10 cellular contexts compared by ENCODE assay signal in genomic region chr15:63250312-63250965, GRCh38. TPM values are rescaled to one million over a fixed set of nuclear protein-coding genes. Genes with fewer than 3 reads are reported as not detected.
DNase-seq lines count a peak whose midpoint lies in the region; ATAC-seq and TF ChIP-seq lines count a peak whose summit lies in the region.
"Had no signal": no experiment of that assay in that cellular context is flagged by ENCODE, and none has a peak within 500 bp of the region (broad histone marks: within the 10 kb centered on the region; RNA-seq: fewer than 3 reads in every experiment).

No MANE protein-coding gene starts in this region.

- H3K4me3 ChIP-seq in ACC112 (ENCODE audit: low read depth, low read length) (peak overlapping the region; percentile 13; the same call in 1 of the 2 replicates), adipocyte (ENCODE audit: low read length) (no peak overlapping the region), hepatocyte (no peak overlapping the region)
- H3K4me3 ChIP-seq: heart right ventricle had no signal

- H3K9me3 ChIP-seq in adipocyte (ENCODE audit: control insufficient read depth, low read length) (no peaks in the 10 kb centered on the region), hepatocyte (ENCODE audit: low read depth) (no peaks in the 10 kb centered on the region)
- H3K9me3 ChIP-seq: heart right ventricle had no signal

- H3K9me2 ChIP-seq in hepatocyte (replicated peaks; ENCODE audit: insufficient read depth) = no peaks in the 10 kb centered on the region

- no peak for TF ChIP-seq CTCF in hepatocyte (IDR thresholded peaks at IDR 0.05; ENCODE audit: poor library complexity)

- intact Hi-C loops in sciatic nerve (cut with DNase I) = no loop called here

- H3K79me2 ChIP-seq in ACC112 (ENCODE audit: control insufficient read depth, insufficient read depth, low read length, unreplicated experiment) (peaks cover 15% of the 10 kb centered on the region), hepatocyte (peaks cover 3% of the 10 kb centered on the region)

- no peaks in the 10 kb centered on the region for H3K27me3 ChIP-seq in ACC112 (ENCODE audit: insufficient read depth, low read length)
- no peaks in the 10 kb centered on the region for H3K27me3 ChIP-seq in adipocyte (replicated peaks; ENCODE audit: control insufficient read depth, insufficient read depth, low read length)
- no peaks in the 10 kb centered on the region for H3K27me3 ChIP-seq in hepatocyte
- H3K27me3 ChIP-seq: heart right ventricle had no signal

- H2AFZ ChIP-seq in ACC112 (ENCODE audit: low read length, unreplicated experiment) (no peak overlapping the region), hepatocyte (no peak overlapping the region)

- H3K27ac ChIP-seq in ACC112 (ENCODE audit: low read depth, low read length) (peak overlapping the region; percentile 93), hepatocyte (no peak overlapping the region), caudate nucleus (ENCODE audit: low read depth, low read length) (no peak overlapping the region)
- H3K27ac ChIP-seq: heart right ventricle had no signal

- no peaks in the 10 kb centered on the region for H4K20me1 ChIP-seq in hepatocyte (ENCODE audit: insufficient read depth, poor library complexity, severe bottlenecking)

- peaks cover 52% of the 10 kb centered on the region for H3K4me1 ChIP-seq in ACC112 (ENCODE audit: control insufficient read depth, insufficient read depth, low read length, unreplicated experiment)
- peaks cover 38% of the 10 kb centered on the region for H3K4me1 ChIP-seq in adipocyte (ENCODE audit: control insufficient read depth, insufficient read depth, low read length)
- H3K4me1 ChIP-seq in hepatocyte (ENCODE audit: insufficient read depth) = peaks cover 10% of the 10 kb centered on the region

- H3K4me2 ChIP-seq in hepatocyte = no peak overlapping the region

- H3K36me3 ChIP-seq in ACC112 (ENCODE audit: insufficient read depth, low read length) (peaks cover 26% of the 10 kb centered on the region), adipocyte (ENCODE audit: control insufficient read depth, insufficient read depth, low read length, severe bottlenecking) (peaks cover 4% of the 10 kb centered on the region), hepatocyte (replicated peaks; ENCODE audit: insufficient read depth, low read depth) (no peaks in the 10 kb centered on the region)

- peak; percentile 97 for DNase-seq in GM04504 (ENCODE audit: low read depth)
- DNase-seq in adipocyte (ENCODE audit: low read depth) = peak; percentile 61
- DNase-seq in hepatocyte (ENCODE audit: low spot score) = peak; percentile 17
- DNase-seq in sciatic nerve (ENCODE audit: low spot score) = no peak
- DNase-seq in caudate nucleus (lab: John Stamatoyannopoulos, UW) = no peak
- DNase-seq: heart right ventricle, NCI-H524 treated with DMSO at 0.1 percent for 48 hours had no signal

- H3K9ac ChIP-seq in adipocyte (ENCODE audit: low read length) = no peak overlapping the region

- ATAC-seq in GM18868 (IDR thresholded peaks at IDR 0.05; ENCODE audit: unreplicated experiment) (no peak), sciatic nerve (no peak), HG03521 (IDR thresholded peaks at IDR 0.05; ENCODE audit: unreplicated experiment) (no peak)
- ATAC-seq: heart right ventricle had no signal

- 95% methylated on average over 4 of the region's 4 CpGs for WGBS in hepatocyte (ENCODE audit: low lambda C conversion rate, missing lambda C conversion rate)

RNA-seq across cellular contexts. Expression of gene APH1B, which starts 27.0 kb away (rescaled TPM):
- total RNA-seq in hepatocyte (19.5 and 19.9 TPM in 2 replicates), sciatic nerve (22.5 TPM)
- 29.8 and 37.9 TPM in 2 replicates for polyA plus RNA-seq in hepatocyte

Comparison
In these comparisons a context has a peak if more than half of its experiments do, and no peak if none do; other contexts are left out.
1. DNase-seq: peak in GM04504 (single experiment), adipocyte (single experiment) and hepatocyte (single experiment); none in sciatic nerve (single experiment) and caudate nucleus (0 of 61).